Comparison of ENCODE assay signal across 8 cellular contexts in genomic region chr20:14189794-14190402, GRCh38.
DNase-seq lines count a peak whose midpoint lies in the region; ATAC-seq and TF ChIP-seq lines count a peak whose summit lies in the region.

No MANE protein-coding gene starts in this region.

- H3K79me2 ChIP-seq in H9 (ENCODE audit: insufficient read depth, low read length) (no peaks in the 10 kb centered on the region), OCI-LY3 (ENCODE audit: low read length) (no peaks in the 10 kb centered on the region)

- H3K4me1 ChIP-seq in A673 (ENCODE audit: insufficient read depth, low read length, poor library complexity, severe bottlenecking) (no peaks in the 10 kb centered on the region), H9 (ENCODE audit: insufficient read depth, low read length) (no peaks in the 10 kb centered on the region), OCI-LY3 (ENCODE audit: low read length) (peaks cover 5% of the 10 kb centered on the region; the same call in 1 of the 2 replicates)

- H4K91ac ChIP-seq in H9 (ENCODE audit: insufficient read length, low read depth, low read length), result no peak overlapping the region

- peak; percentile 45 for DNase-seq in A673 (ENCODE audit: low spot score)
- no peak for DNase-seq in H9
- DNase-seq in fibroblast of villous mesenchyme (ENCODE audit: low read depth), result peak; percentile 56
- DNase-seq in activated CD8-positive, alpha-beta T cell treated with anti-CD3 and anti-CD28 coated beads for 36 hours, result no peak
- DNase-seq in T1000 (lab: John Stamatoyannopoulos, UW), result no peak
- no peak for DNase-seq in GM13976 (ENCODE audit: low spot score)

- BruUV-seq in A673 (replicated peaks; lab: Mats Ljungman, UMichigan), result no TSS peak

- no peaks in the 10 kb centered on the region for H3K27me3 Mint-ChIP-seq in H9 (ENCODE audit: low read depth)
- H3K27me3 Mint-ChIP-seq in activated CD8-positive, alpha-beta T cell treated with anti-CD3 and anti-CD28 coated beads for 36 hours, result no peaks in the 10 kb centered on the region

- no peak overlapping the region for H2AFZ ChIP-seq in H9 (ENCODE audit: low read length)
- H2AFZ ChIP-seq in OCI-LY3 (ENCODE audit: low read depth, low read length), result 0 out of 2 replicates have a peak overlapping the region, but pooled peaks have one; percentile 9

- no peak overlapping the region for H2BK15ac ChIP-seq in H9 (ENCODE audit: low read depth, low read length)

- no peaks in the 10 kb centered on the region for H3K36me3 ChIP-seq in A673 (ENCODE audit: insufficient read depth, low read length, poor library complexity, severe bottlenecking)
- H3K36me3 ChIP-seq in OCI-LY3 (replicated peaks; ENCODE audit: low read depth, low read length), result no peaks in the 10 kb centered on the region

- H3K9ac ChIP-seq in H9 (ENCODE audit: extremely low read depth, insufficient read length, low read length), result no peak overlapping the region
- H3K9ac ChIP-seq in OCI-LY3 (ENCODE audit: low read length), result no peak overlapping the region

- H3K14ac ChIP-seq in H9 (ENCODE audit: insufficient read depth, low read length), result no peak overlapping the region

- intact Hi-C loops in A673 (cut with micrococcal nuclease; ENCODE audit: unreplicated experiment), result no loop called here
- intact Hi-C loops in activated CD8-positive, alpha-beta T cell treated with anti-CD3 and anti-CD28 coated beads for 36 hours (cut with micrococcal nuclease), result no loop called here

- H3K4me3 ChIP-seq in A673 (ENCODE audit: low read depth, low read length, poor library complexity, severe bottlenecking) (no peak overlapping the region), OCI-LY3 (ENCODE audit: low read length) (no peak overlapping the region), fibroblast of villous mesenchyme (ENCODE audit: low read depth, low read length) (no peak overlapping the region)

- no peaks in the 10 kb centered on the region for H3K79me1 ChIP-seq in H9 (ENCODE audit: insufficient read depth, low read depth, low read length, poor library complexity, severe bottlenecking)

- CTCF ChIA-PET in A673 (lab: Charles Lee), result interaction anchor here (0.7 kb wide), 2 partner anchors 113 to 1007 kb away, joined by 7 to 18 read pairs; no protein-coding TSS in a partner anchor
- CTCF ChIA-PET in activated CD8-positive, alpha-beta T cell treated with anti-CD3 and anti-CD28 coated beads for 36 hours (lab: Charles Lee), result no interaction called here

- TF ChIP-seq CTCF in A673 (conservative IDR thresholded peaks at IDR 0.05; ENCODE audit: low read depth, low read length) (peak; percentile 57), H9 (conservative IDR thresholded peaks at IDR 0.05) (peak; percentile 52; the same call in 2 of the 3 replicates), OCI-LY3 (IDR thresholded peaks at IDR 0.05; ENCODE audit: low read depth, low read length) (peak; percentile 85), fibroblast of villous mesenchyme (IDR thresholded peaks at IDR 0.05; ENCODE audit: insufficient read depth, low read depth, low read length) (peak; percentile 36), GM13976 (IDR thresholded peaks at IDR 0.05; ENCODE audit: borderline replicate concordance, control extremely low read depth, extremely low read depth, insufficient read depth, missing control alignments) (no peak)
- no peak for TF ChIP-seq CTCF in activated CD8-positive, alpha-beta T cell treated with anti-CD3 and anti-CD28 coated beads for 36 hours (IDR thresholded peaks at IDR 0.05)

- H3K4ac ChIP-seq in H9 (ENCODE audit: low read depth, low read length), result no peak overlapping the region

- H3K9me3 ChIP-seq in A673 (ENCODE audit: low read depth, low read length, poor library complexity, severe bottlenecking), result no peaks in the 10 kb centered on the region
- H3K9me3 ChIP-seq in H9 (ENCODE audit: control insufficient read depth, low read depth, low read length), result no peaks in the 10 kb centered on the region
- no peaks in the 10 kb centered on the region for H3K9me3 ChIP-seq in OCI-LY3 (ENCODE audit: insufficient read depth, low read length)

- H3K4me2 ChIP-seq in H9 (ENCODE audit: insufficient read depth, insufficient read length, low read length) (no peak overlapping the region), OCI-LY3 (ENCODE audit: low read length) (no peak overlapping the region)

- no peak overlapping the region for H2AK5ac ChIP-seq in H9 (ENCODE audit: insufficient read length, low read length)

- in situ Hi-C loops in GM13976 (cut with MboI; ENCODE audit: low sequenced_read_pairs, unreplicated experiment), result no loop called here

- H3K4me1 Mint-ChIP-seq in H9, result peaks cover 0 to 6% of the 10 kb centered on the region in 2 experiments; a peak in 1 of 4 replicates
- no peaks in the 10 kb centered on the region for H3K4me1 Mint-ChIP-seq in activated CD8-positive, alpha-beta T cell treated with anti-CD3 and anti-CD28 coated beads for 36 hours (ENCODE audit: low read depth)

- H3T11ph ChIP-seq in H9 (ENCODE audit: low read length), result no peak overlapping the region

- H3K23me2 ChIP-seq in H9 (ENCODE audit: insufficient read length, low read depth, low read length, poor library complexity, severe bottlenecking), result no peaks in the 10 kb centered on the region

- no CpG with 5 or more reads among the region's 1 CpG for WGBS in H9 (ENCODE audit: extremely low coverage, insufficient read length, low lambda C conversion rate)

- POLR2A ChIA-PET in A673 (lab: Charles Lee; ENCODE audit: low non-redundant PET), result no interaction called here
- POLR2A ChIA-PET in activated CD8-positive, alpha-beta T cell treated with anti-CD3 and anti-CD28 coated beads for 36 hours (lab: Charles Lee), result no interaction called here

- H4K5ac ChIP-seq in H9 (ENCODE audit: insufficient read length, low read depth, low read length), result no peak overlapping the region

- no peak overlapping the region for H2BK5ac ChIP-seq in H9 (ENCODE audit: insufficient read length, low read length)

- H3K4me3 Mint-ChIP-seq in H9, result no peak overlapping the region
- no peak overlapping the region for H3K4me3 Mint-ChIP-seq in activated CD8-positive, alpha-beta T cell treated with anti-CD3 and anti-CD28 coated beads for 36 hours

- no peaks in the 10 kb centered on the region for H3K9me3 Mint-ChIP-seq in H9
- H3K9me3 Mint-ChIP-seq in activated CD8-positive, alpha-beta T cell treated with anti-CD3 and anti-CD28 coated beads for 36 hours, result peaks cover 6% of the 10 kb centered on the region

- no peak overlapping the region for H2BK120ac ChIP-seq in H9 (ENCODE audit: low read depth, low read length, poor library complexity, severe bottlenecking)

- no peak overlapping the region for H2BK12ac ChIP-seq in H9 (ENCODE audit: insufficient read length, low read depth, low read length)

- H3K27me3 ChIP-seq in A673 (replicated peaks; ENCODE audit: insufficient read depth, low read depth, low read length, poor library complexity), result no peaks in the 10 kb centered on the region
- no peaks in the 10 kb centered on the region; the same call in 1 of the 2 replicates for H3K27me3 ChIP-seq in H9 (ENCODE audit: insufficient read depth, low read length)
- peaks cover 11% of the 10 kb centered on the region; the same call in 1 of the 2 replicates for H3K27me3 ChIP-seq in OCI-LY3 (ENCODE audit: low read depth, low read length)

- no peak overlapping the region for H3K56ac ChIP-seq in H9 (ENCODE audit: insufficient read length, low read depth, low read length)

- no peak overlapping the region for H3K27ac Mint-ChIP-seq in H9
- no peak overlapping the region for H3K27ac Mint-ChIP-seq in activated CD8-positive, alpha-beta T cell treated with anti-CD3 and anti-CD28 coated beads for 36 hours

- no peak overlapping the region for H3K23ac ChIP-seq in H9 (ENCODE audit: insufficient read length, low read depth, low read length)

- H2BK20ac ChIP-seq in H9 (ENCODE audit: low read depth, low read length, poor library complexity, severe bottlenecking), result no peak overlapping the region

- no peaks in the 10 kb centered on the region for H4K20me1 ChIP-seq in H9 (ENCODE audit: control insufficient read depth, insufficient read depth, insufficient read length)
- no peaks in the 10 kb centered on the region for H4K20me1 ChIP-seq in OCI-LY3 (ENCODE audit: insufficient read depth, low read length)

- no peak overlapping the region for H3K18ac ChIP-seq in H9 (ENCODE audit: insufficient read length, low read depth, low read length)

- H4K8ac ChIP-seq in H9 (replicated peaks; ENCODE audit: insufficient read length, low read depth, low read length), result no peak overlapping the region

- ATAC-seq in activated CD8-positive, alpha-beta T cell treated with anti-CD3 and anti-CD28 coated beads for 36 hours, result no peak
- ATAC-seq in HG03457 (IDR thresholded peaks at IDR 0.05; ENCODE audit: unreplicated experiment), result no peak

- H3K36me3 Mint-ChIP-seq in H9 (ENCODE audit: insufficient read depth in 1 of 3, low read depth in 3 of 3), result no peaks in the 10 kb centered on the region
- H3K36me3 Mint-ChIP-seq in activated CD8-positive, alpha-beta T cell treated with anti-CD3 and anti-CD28 coated beads for 36 hours (ENCODE audit: low read depth), result no peaks in the 10 kb centered on the region

- H3K27ac ChIP-seq in A673 (ENCODE audit: low read depth, low read length, poor library complexity, severe bottlenecking), result no peak overlapping the region
- no peak overlapping the region for H3K27ac ChIP-seq in H9 (ENCODE audit: insufficient read length, low read depth, low read length)
- no peak overlapping the region for H3K27ac ChIP-seq in OCI-LY3 (ENCODE audit: low read length)

Comparison
In these comparisons a context has a peak if more than half of its experiments do, and no peak if none do; other contexts are left out.
1. DNase-seq: peak in A673 (single experiment) and fibroblast of villous mesenchyme (single experiment); none in H9 (single experiment), activated CD8-positive, alpha-beta T cell treated with anti-CD3 and anti-CD28 coated beads for 36 hours (single experiment), T1000 (single experiment) and GM13976 (single experiment).
2. CTCF ChIP-seq: peak in A673 (single experiment), H9 (single experiment), OCI-LY3 (single experiment) and fibroblast of villous mesenchyme (single experiment); none in activated CD8-positive, alpha-beta T cell treated with anti-CD3 and anti-CD28 coated beads for 36 hours (single experiment) and GM13976 (single experiment).